In the genomic region with DNA sequence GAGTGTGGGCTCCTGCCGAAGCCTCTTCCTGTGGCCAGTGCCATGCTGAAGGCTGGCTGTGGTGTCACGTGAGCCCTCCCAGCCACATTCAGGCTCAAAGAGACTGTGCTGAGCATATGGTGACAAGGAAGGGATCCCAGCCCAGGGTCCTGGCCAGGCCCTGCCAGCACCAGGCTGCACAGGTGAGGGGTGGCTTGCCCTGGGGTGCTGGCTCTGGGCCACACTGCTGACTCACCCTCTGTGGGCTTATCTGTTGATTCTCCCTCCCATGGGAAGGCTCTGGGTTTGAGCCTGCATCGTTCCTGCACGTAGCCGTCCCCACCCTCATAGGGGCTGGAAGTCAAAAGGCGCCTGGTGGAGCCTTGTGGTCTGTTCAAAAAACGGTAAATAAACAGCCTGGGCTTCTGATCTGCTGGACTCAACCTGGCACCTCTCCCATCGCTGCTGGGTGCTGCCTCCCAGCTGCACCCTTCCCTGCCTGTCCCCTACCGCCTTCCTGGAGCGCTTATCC, we compare ENCODE assay signal across 8 cellular contexts. TPM values are rescaled to one million over a fixed set of nuclear protein-coding genes. Genes with fewer than 3 reads are reported as not detected.
DNase-seq lines count a peak whose midpoint lies in the region; ATAC-seq and TF ChIP-seq lines count a peak whose summit lies in the region.

No MANE protein-coding gene starts in this region.

- POLR2A ChIA-PET in CD4-positive, alpha-beta memory T cell (lab: Charles Lee; ENCODE audit: partially characterized antibody) = no interaction called here

- TF ChIP-seq CTCF in ascending aorta (IDR thresholded peaks at IDR 0.05) (no peak), thoracic aorta (IDR thresholded peaks at IDR 0.05) (no peak)

- no peak overlapping the region for H3K4me3 ChIP-seq in CD4-positive, alpha-beta memory T cell (ENCODE audit: low read length in 2 of 2)
- no peak overlapping the region for H3K4me3 ChIP-seq in ascending aorta
- H3K4me3 ChIP-seq in thoracic aorta = peak overlapping the region; percentile 5

- no peaks in the 10 kb centered on the region for H3K27me3 Mint-ChIP-seq in CD4-positive, alpha-beta memory T cell

- H3K36me3 Mint-ChIP-seq in CD4-positive, alpha-beta memory T cell = peaks cover 0 to 2% of the 10 kb centered on the region in 2 donors

- no peaks in the 10 kb centered on the region for H3K27me3 ChIP-seq in CD4-positive, alpha-beta memory T cell (ENCODE audit: insufficient read depth, low read length)
- no peaks in the 10 kb centered on the region for H3K27me3 ChIP-seq in ascending aorta
- H3K27me3 ChIP-seq in thoracic aorta (replicated peaks; ENCODE audit: insufficient read depth) = no peaks in the 10 kb centered on the region

- peak overlapping the region in 1 of 8 donors; percentile 25 for H3K4me3 Mint-ChIP-seq in CD4-positive, alpha-beta memory T cell

- H3K27ac Mint-ChIP-seq in CD4-positive, alpha-beta memory T cell = peak overlapping the region; percentile 52 to 85 (median 70)

- no peak for ATAC-seq in thoracic aorta (ENCODE audit: insufficient number of reproducible peaks, low FRiP score, low read depth)
- ATAC-seq in HG03108 (IDR thresholded peaks at IDR 0.05; ENCODE audit: unreplicated experiment) = no peak
- no peak for ATAC-seq in HG02798 (IDR thresholded peaks at IDR 0.05; ENCODE audit: poor library complexity, unreplicated experiment)
- ATAC-seq in GM21390 (IDR thresholded peaks at IDR 0.05; ENCODE audit: unreplicated experiment) = no peak

- peaks cover 76% of the 10 kb centered on the region for H3K4me1 ChIP-seq in CD4-positive, alpha-beta memory T cell (ENCODE audit: insufficient read depth, low read length)
- peaks cover 13 to 28% of the 10 kb centered on the region in 2 donors for H3K4me1 ChIP-seq in ascending aorta
- peaks cover 22 to 58% of the 10 kb centered on the region in 2 donors for H3K4me1 ChIP-seq in thoracic aorta (ENCODE audit: control insufficient read depth in 1 of 2, low read depth in 2 of 2)

- intact Hi-C loops in CD4-positive, alpha-beta memory T cell (cut with micrococcal nuclease) = no loop called here
- intact Hi-C loops in ascending aorta (cut with DNase I) = loop anchor here (2.0 kb wide), 1 partner anchor 32 kb away; no protein-coding TSS in a partner anchor

- H3K9me3 ChIP-seq in CD4-positive, alpha-beta memory T cell (ENCODE audit: control insufficient read depth in 1 of 2, low read length in 2 of 2) = no peaks in the 10 kb centered on the region
- H3K9me3 ChIP-seq in ascending aorta (no peaks in the 10 kb centered on the region), thoracic aorta (no peaks in the 10 kb centered on the region)

- peaks cover 8% of the 10 kb centered on the region for H3K36me3 ChIP-seq in CD4-positive, alpha-beta memory T cell (ENCODE audit: insufficient read depth, low read length)
- H3K36me3 ChIP-seq in ascending aorta (no peaks in the 10 kb centered on the region), thoracic aorta (no peaks in the 10 kb centered on the region)

- DNase-seq in CD4-positive, alpha-beta memory T cell = no peak
- DNase-seq in M059J (ENCODE audit: low read depth) (peak; percentile 92), ascending aorta (ENCODE audit: low spot score in 2 of 2) (no peak), kidney glomerular epithelial cell (lab: John Stamatoyannopoulos, UW) (peak; percentile 59), thoracic aorta (ENCODE audit: low spot score) (no peak)

- no peaks in the 10 kb centered on the region for H3K9me3 Mint-ChIP-seq in CD4-positive, alpha-beta memory T cell

- CTCF ChIA-PET in CD4-positive, alpha-beta memory T cell (lab: Charles Lee; ENCODE audit: partially characterized antibody) = no interaction called here

- peaks cover 30 to 90% (median 60%) of the 10 kb centered on the region in 4 donors for H3K4me1 Mint-ChIP-seq in CD4-positive, alpha-beta memory T cell

- peak overlapping the region; percentile 5 for H3K27ac ChIP-seq in CD4-positive, alpha-beta memory T cell (ENCODE audit: low read depth, low read length)
- H3K27ac ChIP-seq in ascending aorta = peak overlapping the region; percentile 49 to 71
- H3K27ac ChIP-seq in thoracic aorta = peak overlapping the region; percentile 53 to 59

RNA-seq across cellular contexts. Expression of gene DNM2, which starts 31.1 kb away (rescaled TPM):
- total RNA-seq in CD4-positive, alpha-beta memory T cell = 100 to 1,000 TPM; 245 to 272 TPM
- polyA plus RNA-seq in CD4-positive, alpha-beta memory T cell = 100 to 1,000 TPM in 1 of 2 donors, 10 to 100 TPM in 1; 46.3 to 103 TPM
- total RNA-seq in M059J (2014; rRNA removed; shearing (Covaris generic)) = 49.9 and 91.8 TPM in 2 replicates
- total RNA-seq in ascending aorta = 113 TPM
- 100 to 1,000 TPM; 153 to 195 TPM for total RNA-seq in thoracic aorta

RNA-seq across cellular contexts. Expression of gene QTRT1, which starts 47.7 kb away (rescaled TPM):
- total RNA-seq in CD4-positive, alpha-beta memory T cell = 10 to 100 TPM; 36.2 to 39.9 TPM
- 10 to 100 TPM; 40.3 to 66.0 TPM for polyA plus RNA-seq in CD4-positive, alpha-beta memory T cell
- 14.3 and 19.7 TPM in 2 replicates for total RNA-seq in M059J (2014; rRNA removed; shearing (Covaris generic))
- 36.8 TPM for total RNA-seq in ascending aorta
- 10 to 100 TPM; 23.9 to 41.3 TPM for total RNA-seq in thoracic aorta

Comparison
In these comparisons a context has a peak if more than half of its experiments do, and no peak if none do; other contexts are left out.
1. DNase-seq: peak in M059J (single experiment) and kidney glomerular epithelial cell (single experiment); none in CD4-positive, alpha-beta memory T cell (0 of 5), ascending aorta (0 of 2) and thoracic aorta (single experiment).
2. H3K27ac ChIP-seq: peak in every context shown above with its lines; median percentile 60 in ascending aorta; 56 in thoracic aorta; 5 in CD4-positive, alpha-beta memory T cell.